1 cellular context compared by ENCODE assay signal in the genomic region with DNA sequence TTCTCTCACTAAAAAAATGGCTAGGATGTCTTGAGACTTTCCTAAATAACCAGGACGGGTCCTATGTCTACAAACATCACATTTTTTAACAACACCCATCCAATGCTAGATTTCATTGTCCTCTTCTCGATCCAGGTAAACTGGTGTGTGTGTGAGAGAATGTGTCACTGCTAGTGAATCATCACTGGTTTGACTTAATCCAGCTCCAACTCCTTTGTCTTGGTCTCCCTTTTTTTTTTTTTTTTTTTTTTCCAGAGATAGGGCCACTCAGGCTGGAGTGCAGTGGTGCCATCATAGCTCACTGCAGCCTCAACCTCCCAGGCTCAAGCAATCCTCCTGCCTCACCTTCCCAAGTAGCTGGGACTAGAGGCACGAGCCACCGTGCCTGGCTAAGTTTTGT.
TF ChIP-seq lines count a peak whose summit lies in the region.

No MANE protein-coding gene starts in this region.

TF ChIP-seq in IMR-90, 13 proteins besides CTCF, POLR2A, EP300 and RAD21:
- TF ChIP-seq ELK1 (IDR thresholded peaks at IDR 0.05; ENCODE audit: borderline replicate concordance, low read depth, low read length) (no peak), SMC3 (IDR thresholded peaks at IDR 0.05; ENCODE audit: low read depth, low read length) (no peak), FOS (IDR thresholded peaks at IDR 0.05; ENCODE audit: low read depth, low read length) (no peak), RFX5 (IDR thresholded peaks at IDR 0.05; ENCODE audit: low read depth, low read length) (no peak), MAFK (IDR thresholded peaks at IDR 0.05; ENCODE audit: low read depth, low read length) (no peak), MXI1 (IDR thresholded peaks at IDR 0.05; ENCODE audit: borderline replicate concordance, low read depth, low read length) (no peak), MAZ (IDR thresholded peaks at IDR 0.05; ENCODE audit: borderline replicate concordance, low read depth, low read length) (no peak), BHLHE40 (IDR thresholded peaks at IDR 0.05; ENCODE audit: low read depth, low read length) (no peak), NFE2L2 (IDR thresholded peaks at IDR 0.05; ENCODE audit: low read depth, low read length) (no peak), CEBPB (IDR thresholded peaks at IDR 0.05; ENCODE audit: low read depth, low read length) (no peak), CHD1 (IDR thresholded peaks at IDR 0.05; ENCODE audit: low read depth, low read length) (no peak), RCOR1 (IDR thresholded peaks at IDR 0.05; ENCODE audit: insufficient replicate concordance, low read length) (no peak), USF2 (IDR thresholded peaks at IDR 0.05; ENCODE audit: low read depth, low read length) (no peak)
